ENCODE assay signal across 21 cellular contexts in the genomic region with DNA sequence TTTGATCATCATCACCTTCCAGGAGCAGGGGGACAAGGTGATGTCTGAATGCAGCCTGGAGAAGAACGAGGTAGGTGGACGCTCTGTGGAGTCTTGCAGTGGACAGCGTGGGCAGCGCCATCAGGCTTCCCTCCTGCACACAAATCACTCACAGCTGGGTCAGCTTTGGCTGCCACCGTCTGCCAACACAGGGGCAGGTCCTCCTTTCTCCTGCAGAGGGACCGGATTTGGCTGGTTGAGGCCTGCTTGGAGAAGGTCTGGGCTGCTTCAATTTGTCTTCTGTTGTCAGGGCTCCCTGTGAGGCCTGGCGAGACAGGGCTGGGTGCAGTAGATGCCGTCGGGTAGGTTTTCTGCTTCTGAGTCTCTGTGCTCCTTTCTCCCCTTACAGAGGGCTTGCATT.
DNase-seq lines count a peak whose midpoint lies in the region; ATAC-seq and TF ChIP-seq lines count a peak whose summit lies in the region.
"Had no signal": no experiment of that assay in that cellular context is flagged by ENCODE, and none has a peak within 500 bp of the region (broad histone marks: within the 10 kb centered on the region; RNA-seq: fewer than 3 reads in every experiment).

No MANE protein-coding gene starts in this region.

- no peaks in the 10 kb centered on the region for H3K4me1 Mint-ChIP-seq in activated T-cell treated with anti-CD3 and anti-CD28 coated beads, Interleukin-2, amount 50 U/mL, for 24 hours (ENCODE audit: low read depth)
- H3K4me1 Mint-ChIP-seq in activated T-cell treated with anti-CD3 and anti-CD28 coated beads, Interleukin-2, amount 50 U/mL, for 72 hours (ENCODE audit: low read depth), result no peaks in the 10 kb centered on the region
- no peaks in the 10 kb centered on the region for H3K4me1 Mint-ChIP-seq in chondrocyte (ENCODE audit: low read depth)
- H3K4me1 Mint-ChIP-seq in activated CD8-positive, alpha-beta T cell treated with anti-CD3 and anti-CD28 coated beads for 36 hours (ENCODE audit: low read depth), result no peaks in the 10 kb centered on the region

- no peak overlapping the region for H3K27ac ChIP-seq in spleen
- H3K27ac ChIP-seq: 22Rv1, A549, C4-2B had no signal

- TF ChIP-seq CTCF in chondrocyte (IDR thresholded peaks at IDR 0.05) (no peak), spleen (IDR thresholded peaks at IDR 0.05 in 8 of 11, conservative IDR thresholded peaks at IDR 0.05 in 3 of 11) (no peak)
- TF ChIP-seq CTCF in activated CD8-positive, alpha-beta T cell treated with anti-CD3 and anti-CD28 coated beads for 36 hours (IDR thresholded peaks at IDR 0.05), result no peak

- WGBS in spleen, 5 donors, result 84 to 91% (median 88%) methylated on average over 7 to 9 of the region's 9 CpGs

- no peak overlapping the region for H3K27ac Mint-ChIP-seq in activated T-cell treated with anti-CD3 and anti-CD28 coated beads, Interleukin-2, amount 50 U/mL, for 24 hours
- H3K27ac Mint-ChIP-seq in activated T-cell treated with anti-CD3 and anti-CD28 coated beads, Interleukin-2, amount 50 U/mL, for 72 hours, result no peak overlapping the region
- no peak overlapping the region for H3K27ac Mint-ChIP-seq in chondrocyte (ENCODE audit: unreplicated experiment)
- H3K27ac Mint-ChIP-seq in activated CD8-positive, alpha-beta T cell treated with anti-CD3 and anti-CD28 coated beads for 36 hours, result no peak overlapping the region
- H3K27ac Mint-ChIP-seq: HFFc6 had no signal

- H3K4me1 ChIP-seq in spleen, result no peaks in the 10 kb centered on the region
- H3K4me1 ChIP-seq: A549 had no signal

- H3K4me3 Mint-ChIP-seq in activated T-cell treated with anti-CD3 and anti-CD28 coated beads, Interleukin-2, amount 50 U/mL, for 24 hours, result no peak overlapping the region
- H3K4me3 Mint-ChIP-seq in activated T-cell treated with anti-CD3 and anti-CD28 coated beads, Interleukin-2, amount 50 U/mL, for 72 hours, result no peak overlapping the region
- no peak overlapping the region for H3K4me3 Mint-ChIP-seq in chondrocyte (ENCODE audit: unreplicated experiment)
- no peak overlapping the region for H3K4me3 Mint-ChIP-seq in activated CD8-positive, alpha-beta T cell treated with anti-CD3 and anti-CD28 coated beads for 36 hours
- H3K4me3 Mint-ChIP-seq: CD4-positive, alpha-beta memory T cell; HFFc6 had no signal

- intact Hi-C loops in spleen (cut with DNase I; ENCODE audit: low total_unique reads), result no loop called here
- intact Hi-C loops in activated CD8-positive, alpha-beta T cell treated with anti-CD3 and anti-CD28 coated beads for 36 hours (cut with micrococcal nuclease), result no loop called here

- no peaks in the 10 kb centered on the region for H3K36me3 ChIP-seq in spleen

- POLR2A ChIA-PET in activated CD8-positive, alpha-beta T cell treated with anti-CD3 and anti-CD28 coated beads for 36 hours (lab: Charles Lee), result no interaction called here

- H3K9me3 Mint-ChIP-seq in activated T-cell treated with anti-CD3 and anti-CD28 coated beads, Interleukin-2, amount 50 U/mL, for 24 hours, result no peaks in the 10 kb centered on the region
- H3K9me3 Mint-ChIP-seq in activated T-cell treated with anti-CD3 and anti-CD28 coated beads, Interleukin-2, amount 50 U/mL, for 72 hours, result no peaks in the 10 kb centered on the region
- H3K9me3 Mint-ChIP-seq in chondrocyte (ENCODE audit: low read depth), result peaks cover 6% of the 10 kb centered on the region
- no peaks in the 10 kb centered on the region for H3K9me3 Mint-ChIP-seq in activated CD8-positive, alpha-beta T cell treated with anti-CD3 and anti-CD28 coated beads for 36 hours
- H3K9me3 Mint-ChIP-seq: CD4-positive, alpha-beta memory T cell had no signal

- H3K4me3 ChIP-seq in spleen, result no peak overlapping the region
- H3K4me3 ChIP-seq: A549 had no signal

- DNase-seq in activated T-cell treated with anti-CD3 and anti-CD28 coated beads, Interleukin-2, amount 50 U/mL, for 24 hours, result peak; percentile 8
- DNase-seq in activated T-cell treated with anti-CD3 and anti-CD28 coated beads, Interleukin-2, amount 50 U/mL, for 72 hours, result no peak
- DNase-seq in chondrocyte (ENCODE audit: low spot score), result peak; percentile 54
- peak; percentile 55 for DNase-seq in mesenteric fat pad (ENCODE audit: low spot score)
- peak; percentile 30 for DNase-seq in spleen
- no peak for DNase-seq in activated naive CD4-positive, alpha-beta T cell (lab: John Stamatoyannopoulos, UW)
- DNase-seq in activated CD8-positive, alpha-beta T cell treated with anti-CD3 and anti-CD28 coated beads for 36 hours, result no peak
- DNase-seq: AML-193; Calu3; CD4-positive, alpha-beta memory T cell; DMS79 treated with DMSO at 0.1 percent for 48 hours; GF-D8; GOT3; H7; HFFc6 had no signal

- H3K9me3 ChIP-seq in spleen, result no peaks in the 10 kb centered on the region
- H3K9me3 ChIP-seq: A549 had no signal

- no peaks in the 10 kb centered on the region for H3K36me3 Mint-ChIP-seq in activated T-cell treated with anti-CD3 and anti-CD28 coated beads, Interleukin-2, amount 50 U/mL, for 24 hours (ENCODE audit: low read depth)
- no peaks in the 10 kb centered on the region for H3K36me3 Mint-ChIP-seq in activated T-cell treated with anti-CD3 and anti-CD28 coated beads, Interleukin-2, amount 50 U/mL, for 72 hours (ENCODE audit: insufficient read depth in 2 of 2)
- peaks cover 3% of the 10 kb centered on the region for H3K36me3 Mint-ChIP-seq in chondrocyte (ENCODE audit: low read depth)
- no peaks in the 10 kb centered on the region for H3K36me3 Mint-ChIP-seq in activated CD8-positive, alpha-beta T cell treated with anti-CD3 and anti-CD28 coated beads for 36 hours (ENCODE audit: low read depth)
- H3K36me3 Mint-ChIP-seq: CD4-positive, alpha-beta memory T cell had no signal

- peaks cover 12% of the 10 kb centered on the region for H3K27me3 Mint-ChIP-seq in activated T-cell treated with anti-CD3 and anti-CD28 coated beads, Interleukin-2, amount 50 U/mL, for 24 hours
- H3K27me3 Mint-ChIP-seq in activated T-cell treated with anti-CD3 and anti-CD28 coated beads, Interleukin-2, amount 50 U/mL, for 72 hours (ENCODE audit: low read depth), result no peaks in the 10 kb centered on the region
- no peaks in the 10 kb centered on the region for H3K27me3 Mint-ChIP-seq in chondrocyte (ENCODE audit: low read depth)
- peaks cover 8% of the 10 kb centered on the region for H3K27me3 Mint-ChIP-seq in activated CD8-positive, alpha-beta T cell treated with anti-CD3 and anti-CD28 coated beads for 36 hours

- CTCF ChIA-PET in activated CD8-positive, alpha-beta T cell treated with anti-CD3 and anti-CD28 coated beads for 36 hours (lab: Charles Lee), result no interaction called here

- ATAC-seq in activated T-cell treated with anti-CD3 and anti-CD28 coated beads, Interleukin-2, amount 50 U/mL, for 72 hours (replicated peaks in 1 of 2), result no peak
- no peak for ATAC-seq in activated CD8-positive, alpha-beta T cell treated with anti-CD3 and anti-CD28 coated beads for 36 hours
- no peak for ATAC-seq in HG03135 (IDR thresholded peaks at IDR 0.05; ENCODE audit: unreplicated experiment)
- ATAC-seq: A549, HCT116, HepG2 had no signal

- H3K27me3 ChIP-seq in spleen (replicated peaks in 1 of 7), result peaks cover 0 to 11% (median 0%) of the 10 kb centered on the region in 7 donors

- TF ChIP-seq POLR2A in spleen (IDR thresholded peaks at IDR 0.05), result no peak

Comparison
In these comparisons a context has a peak if more than half of its experiments do, and no peak if none do; other contexts are left out.
1. DNase-seq: peak in activated T-cell treated with anti-CD3 and anti-CD28 coated beads, Interleukin-2, amount 50 U/mL, for 24 hours (single experiment), chondrocyte (single experiment), mesenteric fat pad (single experiment) and spleen (single experiment); none in activated T-cell treated with anti-CD3 and anti-CD28 coated beads, Interleukin-2, amount 50 U/mL, for 72 hours (0 of 2), activated naive CD4-positive, alpha-beta T cell (0 of 4) and activated CD8-positive, alpha-beta T cell treated with anti-CD3 and anti-CD28 coated beads for 36 hours (single experiment).